14 cellular contexts compared by ENCODE assay signal in genomic region chr14:91105673-91106072, GRCh38. TPM values are rescaled to one million over a fixed set of nuclear protein-coding genes. Genes with fewer than 3 reads are reported as not detected.
DNase-seq lines count a peak whose midpoint lies in the region; ATAC-seq and TF ChIP-seq lines count a peak whose summit lies in the region.
"Had no signal": no experiment of that assay in that cellular context is flagged by ENCODE, and none has a peak within 500 bp of the region (broad histone marks: within the 10 kb centered on the region; RNA-seq: fewer than 3 reads in every experiment).

No MANE protein-coding gene starts in this region.

- intact Hi-C loops in body of pancreas (cut with DNase I) = no loop called here
- intact Hi-C loops in posterior vena cava (cut with DNase I) = no loop called here

- H3K27me3 ChIP-seq in gastroesophageal sphincter (no peaks in the 10 kb centered on the region), rectal smooth muscle tissue (ENCODE audit: control insufficient read depth, insufficient read depth, low read length) (no peaks in the 10 kb centered on the region), body of pancreas (no peaks in the 10 kb centered on the region)

- no peaks in the 10 kb centered on the region for H3K9me3 ChIP-seq in gastroesophageal sphincter
- no peaks in the 10 kb centered on the region for H3K9me3 ChIP-seq in body of pancreas

- no peak for TF ChIP-seq EP300 in gastroesophageal sphincter (IDR thresholded peaks at IDR 0.05)

- H3K36me3 ChIP-seq in gastroesophageal sphincter = no peaks in the 10 kb centered on the region
- H3K36me3 ChIP-seq in rectal smooth muscle tissue (ENCODE audit: control insufficient read depth, insufficient read depth, low read length) = no peaks in the 10 kb centered on the region
- no peaks in the 10 kb centered on the region for H3K36me3 ChIP-seq in body of pancreas (replicated peaks in 1 of 2; ENCODE audit: insufficient read depth in 1 of 2, low read depth in 2 of 2)

- H3K27ac ChIP-seq in gastroesophageal sphincter (peak overlapping the region in 3 of 4 donors; percentile 43 to 96 (median 90)), rectal smooth muscle tissue (ENCODE audit: low read depth, low read length) (peak overlapping the region; percentile 18), body of pancreas (no peak overlapping the region)

- WGBS in gastroesophageal sphincter (ENCODE audit: low coverage in 1 of 2), 2 donors = 69 to 79% methylated on average over 3 to 4 of the region's 4 CpGs
- 72 to 73% methylated on average over 4 of the region's 4 CpGs for WGBS in body of pancreas, 2 donors

- TF ChIP-seq CTCF in epithelial cell of esophagus (IDR thresholded peaks at IDR 0.05; ENCODE audit: insufficient read depth, low read depth, low read length, missing control alignments) (no peak), gastroesophageal sphincter (IDR thresholded peaks at IDR 0.05) (no peak), body of pancreas (IDR thresholded peaks at IDR 0.05) (no peak)

- H3K4me1 ChIP-seq in gastroesophageal sphincter = peaks cover 11 to 64% (median 13%) of the 10 kb centered on the region in 3 donors
- H3K4me1 ChIP-seq in rectal smooth muscle tissue (ENCODE audit: control insufficient read depth, insufficient read depth, low read length) = peaks cover 19% of the 10 kb centered on the region
- H3K4me1 ChIP-seq in body of pancreas = peaks cover 12% of the 10 kb centered on the region

- no peak overlapping the region for H3K9ac ChIP-seq in rectal smooth muscle tissue (ENCODE audit: low read length)

- TF ChIP-seq POLR2A in gastroesophageal sphincter (IDR thresholded peaks at IDR 0.05) = no peak
- TF ChIP-seq POLR2A in body of pancreas (IDR thresholded peaks at IDR 0.05) = no peak

- no peak overlapping the region for H3K4me3 ChIP-seq in epithelial cell of esophagus (ENCODE audit: low read length)
- H3K4me3 ChIP-seq in gastroesophageal sphincter = no peak overlapping the region
- no peak overlapping the region for H3K4me3 ChIP-seq in rectal smooth muscle tissue (ENCODE audit: low read length)
- H3K4me3 ChIP-seq in body of pancreas = no peak overlapping the region

- no peak for ATAC-seq in gastroesophageal sphincter
- ATAC-seq in body of pancreas = no peak
- no peak for ATAC-seq in GM18519 (IDR thresholded peaks at IDR 0.05; ENCODE audit: low FRiP score, unreplicated experiment)

- DNase-seq in NCI-H69 (lab: John Stamatoyannopoulos, UW) = peak; percentile 18
- peak; percentile 35 for DNase-seq in epithelial cell of esophagus (ENCODE audit: low read depth)
- no peak for DNase-seq in body of pancreas
- DNase-seq in posterior vena cava (ENCODE audit: low spot score) = no peak
- DNase-seq: C1 segment of cervical spinal cord; Calu3; CD4-positive, alpha-beta T cell; DMS79 treated with DMSO at 0.1 percent for 48 hours; EL; HCEC 1CT; HFFc6 had no signal

RNA-seq across cellular contexts. Expression of gene DGLUCY, which starts 8.2 kb away (rescaled TPM):
- total RNA-seq in gastroesophageal sphincter = 100 to 1,000 TPM in 1 of 4 donors, 10 to 100 TPM in 3; 52.8 to 118 (median 77.3) TPM
- total RNA-seq in body of pancreas = 10 to 100 TPM; 30.9 to 77.8 TPM
- total RNA-seq in posterior vena cava = 10 to 100 TPM; 36.2 to 44.4 TPM

RNA-seq across cellular contexts. Expression of gene RPS6KA5, which starts 45.2 kb away (rescaled TPM):
- total RNA-seq in gastroesophageal sphincter (10 to 100 TPM; 30.8 to 48.6 (median 36.6) TPM), body of pancreas (1 to 10 TPM in 1 of 2 donors, under 1 TPM in 1; 0.66 to 2.9 TPM), posterior vena cava (1 to 10 TPM; 4.0 to 6.4 TPM)

Comparison
In these comparisons a context has a peak if more than half of its experiments do, and no peak if none do; other contexts are left out.
1. DNase-seq: peak in NCI-H69 (single experiment) and epithelial cell of esophagus (single experiment); none in body of pancreas (0 of 4) and posterior vena cava (single experiment).
2. H3K27ac ChIP-seq: peak in gastroesophageal sphincter (3 of 4) and rectal smooth muscle tissue (single experiment); none in body of pancreas (0 of 4).
3. RNA of gene RPS6KA5, which starts 45.2 kb away (total RNA-seq): 30.8 to 48.6 TPM in gastroesophageal sphincter; 4.0 to 6.4 TPM in posterior vena cava and 0.66 to 2.9 TPM in body of pancreas; every median in the first group is over 4 times any median in the second.